Comparison of ENCODE assay signal across 8 cellular contexts in genomic region chr3:120595788-120596115, GRCh38. TPM values are rescaled to one million over a fixed set of nuclear protein-coding genes. Genes with fewer than 3 reads are reported as not detected.
A peak's percentile ranks its signal among the peaks of the same experiment; 100 is the strongest.
DNase-seq lines count a peak whose midpoint lies in the region; ATAC-seq and TF ChIP-seq lines count a peak whose summit lies in the region.

No MANE protein-coding gene starts in this region.

- H4K91ac ChIP-seq in neuronal stem cell (ENCODE audit: low read depth, low read length, poor library complexity) = no peak overlapping the region

- peaks cover 4% of the 10 kb centered on the region for H3K79me1 ChIP-seq in neuronal stem cell (ENCODE audit: low read depth, low read length)

- H3K9ac ChIP-seq in OCI-LY1 (ENCODE audit: low read length) (peak overlapping the region; percentile 59), endodermal cell (ENCODE audit: extremely low read depth, low read length, poor library complexity, severe bottlenecking) (peak overlapping the region; percentile 98), neuronal stem cell (ENCODE audit: low read depth, low read length, poor library complexity) (no peak overlapping the region)

- H2BK12ac ChIP-seq in neuronal stem cell (ENCODE audit: low read length) = no peak overlapping the region

- H4K8ac ChIP-seq in neuronal stem cell (ENCODE audit: low read depth, low read length) = no peak overlapping the region

- no peak overlapping the region for H2BK15ac ChIP-seq in neuronal stem cell (ENCODE audit: low read length)

- H3K9me3 Mint-ChIP-seq in CD4-positive, CD25-positive, alpha-beta regulatory T cell = peaks cover 0 to 2% (median 0%) of the 10 kb centered on the region in 7 donors
- H3K9me3 Mint-ChIP-seq in endodermal cell = no peaks in the 10 kb centered on the region

- peak overlapping the region; percentile 65 for H3K18ac ChIP-seq in neuronal stem cell (ENCODE audit: low read length)

- peak overlapping the region in 2 of 3 donors; percentile 98 for H3K27ac Mint-ChIP-seq in CD4-positive, CD25-positive, alpha-beta regulatory T cell
- H3K27ac Mint-ChIP-seq in endodermal cell = peak overlapping the region; percentile 98

- peaks cover 0 to 13% (median 11%) of the 10 kb centered on the region in 4 donors for H3K4me1 Mint-ChIP-seq in CD4-positive, CD25-positive, alpha-beta regulatory T cell
- peaks cover 13% of the 10 kb centered on the region for H3K4me1 Mint-ChIP-seq in endodermal cell

- H3K4me3 Mint-ChIP-seq in CD4-positive, CD25-positive, alpha-beta regulatory T cell = peak overlapping the region in 3 of 4 donors; percentile 95 to 97 (median 96)
- peak overlapping the region; percentile 88 for H3K4me3 Mint-ChIP-seq in endodermal cell

- no peaks in the 10 kb centered on the region for H3F3A ChIP-seq in OCI-LY1 (ENCODE audit: insufficient read depth, low read length)

- DNase-seq in CD4-positive, CD25-positive, alpha-beta regulatory T cell = no peak
- DNase-seq in endodermal cell (no peak), neuronal stem cell (ENCODE audit: low spot score) (no peak), NCI-H1092 treated with DMSO at 0.1 percent for 48 hours (lab: John Stamatoyannopoulos, UW) (no peak), NCI-H2029 treated with DMSO at 0.1 percent for 48 hours (lab: John Stamatoyannopoulos, UW) (no peak)
- DNase-seq in stimulated activated CD4-positive, alpha-beta T cell treated with anti-CD3 and anti-CD28 coated beads, Interleukin-15, amount 100 ng/mL, for 24 hours = no peak

- H3K27ac ChIP-seq in CD4-positive, CD25-positive, alpha-beta regulatory T cell (ENCODE audit: insufficient read depth, low read length, poor library complexity, severe bottlenecking) = peak overlapping the region; percentile 91
- H3K27ac ChIP-seq in OCI-LY1 (ENCODE audit: low read depth, low read length, poor library complexity, severe bottlenecking) (no peak overlapping the region), endodermal cell (ENCODE audit: low read depth, low read length) (no peak overlapping the region), neuronal stem cell (replicated peaks; ENCODE audit: low read length) (no peak overlapping the region)

- peaks cover 14% of the 10 kb centered on the region for H3K79me2 ChIP-seq in OCI-LY1 (ENCODE audit: insufficient read depth, low read length)

- H3K27me3 Mint-ChIP-seq in CD4-positive, CD25-positive, alpha-beta regulatory T cell = peaks cover 20% of the 10 kb centered on the region
- H3K27me3 Mint-ChIP-seq in endodermal cell (ENCODE audit: insufficient read depth) = peaks cover 3% of the 10 kb centered on the region

- H2BK120ac ChIP-seq in neuronal stem cell (ENCODE audit: low read depth, low read length) = no peak overlapping the region

- ATAC-seq in CD4-positive, CD25-positive, alpha-beta regulatory T cell (ENCODE audit: low read depth in 2 of 2) = no peak
- ATAC-seq in HG02981 (IDR thresholded peaks at IDR 0.05; ENCODE audit: unreplicated experiment) = no peak

- no peak for TF ChIP-seq CTCF in OCI-LY1 (IDR thresholded peaks at IDR 0.05; ENCODE audit: low read length)
- TF ChIP-seq CTCF in endodermal cell (conservative IDR thresholded peaks at IDR 0.05) = no peak

- peak overlapping the region; percentile 76 for H2BK5ac ChIP-seq in neuronal stem cell (ENCODE audit: low read length)

- H3K4me2 ChIP-seq in OCI-LY1 (ENCODE audit: low read length) (peak overlapping the region; percentile 85), neuronal stem cell (ENCODE audit: insufficient read depth, low read length, poor library complexity, severe bottlenecking) (peak overlapping the region; percentile 79)

- peaks cover 4% of the 10 kb centered on the region for H3K36me3 Mint-ChIP-seq in CD4-positive, CD25-positive, alpha-beta regulatory T cell
- peaks cover 2% of the 10 kb centered on the region for H3K36me3 Mint-ChIP-seq in endodermal cell (ENCODE audit: low read depth)

- no peaks in the 10 kb centered on the region for H4K20me1 ChIP-seq in OCI-LY1 (ENCODE audit: insufficient read depth, low read length)

- no peak overlapping the region for H2AK5ac ChIP-seq in neuronal stem cell (ENCODE audit: low read depth, low read length)

- H3K4me1 ChIP-seq in CD4-positive, CD25-positive, alpha-beta regulatory T cell (ENCODE audit: control insufficient read depth, insufficient read depth, low read length, poor library complexity, severe bottlenecking) = peaks cover 32% of the 10 kb centered on the region
- H3K4me1 ChIP-seq in OCI-LY1 (ENCODE audit: insufficient read depth, low read length, severe bottlenecking) = peaks cover 22% of the 10 kb centered on the region
- peaks cover 4% of the 10 kb centered on the region for H3K4me1 ChIP-seq in endodermal cell (ENCODE audit: control insufficient read depth, insufficient read depth, low read length)
- peaks cover 0 to 3% of the 10 kb centered on the region in 2 donors for H3K4me1 ChIP-seq in neuronal stem cell (ENCODE audit: control insufficient read depth in 2 of 2, insufficient read depth in 1 of 2, low read depth in 1 of 2, low read length in 2 of 2)

- no peaks in the 10 kb centered on the region for H3K9me2 ChIP-seq in OCI-LY1 (ENCODE audit: low read depth, low read length)

- H3K9me3 ChIP-seq in CD4-positive, CD25-positive, alpha-beta regulatory T cell (ENCODE audit: control insufficient read depth in 2 of 2, low read length in 2 of 2) = no peaks in the 10 kb centered on the region
- no peaks in the 10 kb centered on the region for H3K9me3 ChIP-seq in OCI-LY1 (ENCODE audit: low read length)
- H3K9me3 ChIP-seq in endodermal cell (ENCODE audit: control insufficient read depth, low read length) = peaks cover 7% of the 10 kb centered on the region
- no peaks in the 10 kb centered on the region for H3K9me3 ChIP-seq in neuronal stem cell (replicated peaks in 1 of 2; ENCODE audit: control insufficient read depth in 2 of 2, insufficient read depth in 1 of 2, low read depth in 1 of 2, low read length in 2 of 2)

- H3K14ac ChIP-seq in neuronal stem cell (ENCODE audit: low read length) = no peak overlapping the region

- H3K36me3 ChIP-seq in CD4-positive, CD25-positive, alpha-beta regulatory T cell (ENCODE audit: control insufficient read depth, insufficient read depth, low read length) = peaks cover 22% of the 10 kb centered on the region
- H3K36me3 ChIP-seq in OCI-LY1 (ENCODE audit: insufficient read depth, low read length) = peaks cover 39% of the 10 kb centered on the region
- peaks cover 31% of the 10 kb centered on the region for H3K36me3 ChIP-seq in endodermal cell (ENCODE audit: control insufficient read depth, insufficient read depth, low read length)
- peaks cover 6 to 38% of the 10 kb centered on the region in 2 donors for H3K36me3 ChIP-seq in neuronal stem cell (replicated peaks in 1 of 2; ENCODE audit: control insufficient read depth in 2 of 2, insufficient read depth in 2 of 2, low read length in 2 of 2)

- no peak overlapping the region for H3K23ac ChIP-seq in neuronal stem cell (ENCODE audit: low read depth, low read length, poor library complexity)

- H3K4ac ChIP-seq in neuronal stem cell (ENCODE audit: low read length) = no peak overlapping the region

- peak overlapping the region; percentile 61 for H2AFZ ChIP-seq in OCI-LY1 (ENCODE audit: low read length)
- peak overlapping the region; percentile 87 for H2AFZ ChIP-seq in neuronal stem cell (ENCODE audit: low read length)

- WGBS in endodermal cell (ENCODE audit: insufficient coverage in 1 of 2, insufficient read length in 1 of 2), 2 experiments = 0 to 6% methylated on average over 2 to 4 of the region's 4 CpGs
- no CpG with 5 or more reads among the region's 4 CpGs for WGBS in neuronal stem cell (ENCODE audit: extremely low coverage in 2 of 2, insufficient read length in 2 of 2, insufficient replicate concordance in 1 of 2), 2 donors

- H3K4me3 ChIP-seq in CD4-positive, CD25-positive, alpha-beta regulatory T cell (ENCODE audit: low read depth, low read length) = peak overlapping the region; percentile 85
- H3K4me3 ChIP-seq in OCI-LY1 (ENCODE audit: low read depth, low read length, poor library complexity, severe bottlenecking) (peak overlapping the region; percentile 91), endodermal cell (ENCODE audit: low read length) (peak overlapping the region; percentile 98), neuronal stem cell (ENCODE audit: low read length in 2 of 2) (peak overlapping the region; percentile 79 to 80)

- peaks cover 5% of the 10 kb centered on the region for H3K27me3 ChIP-seq in CD4-positive, CD25-positive, alpha-beta regulatory T cell (ENCODE audit: control insufficient read depth, insufficient read depth, low read length)
- H3K27me3 ChIP-seq in OCI-LY1 (ENCODE audit: insufficient read depth, low read length) (no peaks in the 10 kb centered on the region), endodermal cell (ENCODE audit: control insufficient read depth, insufficient read depth, low read length, poor library complexity, severe bottlenecking) (no peaks in the 10 kb centered on the region), neuronal stem cell (ENCODE audit: control insufficient read depth in 3 of 3, insufficient read depth in 3 of 3, low read depth in 1 of 3, low read length in 3 of 3) (no peaks in the 10 kb centered on the region)

RNA-seq across cellular contexts. Expression of gene NDUFB4, which starts 0.4 kb away (rescaled TPM):
- total RNA-seq in CD4-positive, CD25-positive, alpha-beta regulatory T cell = 71.4 TPM
- 100 to 1,000 TPM; 240 to 317 (median 274) TPM for polyA plus RNA-seq in CD4-positive, CD25-positive, alpha-beta regulatory T cell
- total RNA-seq in endodermal cell = 100 to 1,000 TPM; 144 to 181 TPM
- 301 TPM for polyA plus RNA-seq in endodermal cell (2013, experiment 1 of 2)
- 285 TPM for polyA plus RNA-seq in endodermal cell (2013, experiment 2 of 2)
- polyA plus RNA-seq in neuronal stem cell (2013, experiment 1 of 2) = 562 TPM
- 576 TPM for polyA plus RNA-seq in neuronal stem cell (2013, experiment 2 of 2)
